ENCODE assay signal across 8 cellular contexts in genomic region chr2:88627856-88628568, GRCh38. TPM values are rescaled to one million over a fixed set of nuclear protein-coding genes. Genes with fewer than 3 reads are reported as not detected.
DNase-seq lines count a peak whose midpoint lies in the region; ATAC-seq and TF ChIP-seq lines count a peak whose summit lies in the region.

No MANE protein-coding gene starts in this region.

- H3K36me3 Mint-ChIP-seq in CD8-positive, alpha-beta memory T cell = peaks cover 0 to 5% (median 0%) of the 10 kb centered on the region in 3 donors

- H3K27me3 ChIP-seq in CD8-positive, alpha-beta memory T cell (ENCODE audit: insufficient read depth, low read length, poor library complexity, severe bottlenecking) = no peaks in the 10 kb centered on the region
- H3K27me3 ChIP-seq in Peyer's patch (no peaks in the 10 kb centered on the region), neuron (ENCODE audit: insufficient read depth, low read length) (no peaks in the 10 kb centered on the region), suprapubic skin (no peaks in the 10 kb centered on the region)

- H2AFZ ChIP-seq in neuron (ENCODE audit: low read depth, low read length) = peak overlapping the region; percentile 57

- H3K4me1 Mint-ChIP-seq in CD8-positive, alpha-beta memory T cell = peaks cover 8 to 10% (median 9%) of the 10 kb centered on the region in 3 donors

- TF ChIP-seq EP300 in suprapubic skin (IDR thresholded peaks at IDR 0.05) = peak; percentile 90

- TF ChIP-seq POLR2A in Peyer's patch (IDR thresholded peaks at IDR 0.05) (peak; percentile 87 to 95), suprapubic skin (IDR thresholded peaks at IDR 0.05) (peak; percentile 84 to 96)

- peak; percentile 51 for ATAC-seq in GM19395 (IDR thresholded peaks at IDR 0.05; ENCODE audit: unreplicated experiment)
- ATAC-seq in HG03469 (IDR thresholded peaks at IDR 0.05; ENCODE audit: unreplicated experiment) = peak; percentile 22

- WGBS in suprapubic skin = 3% methylated on average over 18 of the region's 21 CpGs

- H3K9me3 ChIP-seq in CD8-positive, alpha-beta memory T cell (ENCODE audit: low read length) = no peaks in the 10 kb centered on the region
- H3K9me3 ChIP-seq in Peyer's patch = no peaks in the 10 kb centered on the region
- no peaks in the 10 kb centered on the region for H3K9me3 ChIP-seq in neuron (ENCODE audit: low read length)
- H3K9me3 ChIP-seq in suprapubic skin = no peaks in the 10 kb centered on the region

- H3K27me3 Mint-ChIP-seq in CD8-positive, alpha-beta memory T cell = no peaks in the 10 kb centered on the region

- no peak for TF ChIP-seq CTCF in Peyer's patch (IDR thresholded peaks at IDR 0.05)
- no peak for TF ChIP-seq CTCF in suprapubic skin (IDR thresholded peaks at IDR 0.05)

- peak; percentile 73 to 88 (median 80) for DNase-seq in CD8-positive, alpha-beta memory T cell
- DNase-seq in Peyer's patch (peak; percentile 90 to 96 (median 91)), fibroblast of the conjunctiva (ENCODE audit: low read depth) (peak; percentile 88), suprapubic skin (ENCODE audit: low spot score in 2 of 2) (peak; percentile 97 to 98)
- DNase-seq in activated T-cell treated with anti-CD3 and anti-CD28 coated beads, Interleukin-2, amount 50 U/mL, for 48 hours = peak; percentile 89 to 90

- POLR2A ChIA-PET in CD8-positive, alpha-beta memory T cell (lab: Charles Lee) = interaction anchor here (0.8 to 1.3 kb wide), 2 partner anchors 28 to 64 kb away, joined by 3 to 13 read pairs; partner anchors contain the start of gene RPIA

- H3K36me3 ChIP-seq in CD8-positive, alpha-beta memory T cell (ENCODE audit: insufficient read depth, low read length) = no peaks in the 10 kb centered on the region
- H3K36me3 ChIP-seq in Peyer's patch (no peaks in the 10 kb centered on the region), neuron (ENCODE audit: insufficient read depth, low read length) (no peaks in the 10 kb centered on the region), suprapubic skin (no peaks in the 10 kb centered on the region)

- peak overlapping the region; percentile 98 for H3K27ac ChIP-seq in CD8-positive, alpha-beta memory T cell (ENCODE audit: low read depth, low read length)
- H3K27ac ChIP-seq in Peyer's patch (peak overlapping the region; percentile 97 to 99 (median 98)), suprapubic skin (peak overlapping the region; percentile 97)

- H3K4me3 Mint-ChIP-seq in CD8-positive, alpha-beta memory T cell = no peak overlapping the region

- H3K27ac Mint-ChIP-seq in CD8-positive, alpha-beta memory T cell = no peak overlapping the region

- peak overlapping the region; percentile 97 for H3K4me3 ChIP-seq in CD8-positive, alpha-beta memory T cell (ENCODE audit: low read length)
- H3K4me3 ChIP-seq in Peyer's patch (peak overlapping the region; percentile 46 to 89 (median 82)), neuron (ENCODE audit: low read length) (peak overlapping the region; percentile 66), suprapubic skin (peak overlapping the region; percentile 86)

- no peaks in the 10 kb centered on the region for H3K9me3 Mint-ChIP-seq in CD8-positive, alpha-beta memory T cell

- H3K4me1 ChIP-seq in CD8-positive, alpha-beta memory T cell (ENCODE audit: insufficient read depth, low read length) = peaks cover 33% of the 10 kb centered on the region
- peaks cover 0 to 19% (median 2%) of the 10 kb centered on the region in 4 donors for H3K4me1 ChIP-seq in Peyer's patch
- H3K4me1 ChIP-seq in neuron (ENCODE audit: insufficient read depth, low read length) = peaks cover 22% of the 10 kb centered on the region
- H3K4me1 ChIP-seq in suprapubic skin = peaks cover 38% of the 10 kb centered on the region

- CTCF ChIA-PET in CD8-positive, alpha-beta memory T cell (lab: Charles Lee) = interaction anchor here (1.4 to 1.7 kb wide), 3 partner anchors 42 to 64 kb away, joined by 5 to 7 read pairs (median 5); partner anchors contain the start of gene RPIA

RNA-seq across cellular contexts. Expression of gene EIF2AK3, which starts 0.7 kb away (rescaled TPM):
- 10 to 100 TPM; 13.0 to 15.0 TPM for total RNA-seq in CD8-positive, alpha-beta memory T cell
- polyA plus RNA-seq in CD8-positive, alpha-beta memory T cell = 10.2 TPM
- 10 to 100 TPM; 17.1 to 93.3 (median 18.6) TPM for total RNA-seq in Peyer's patch
- total RNA-seq in suprapubic skin = 10 to 100 TPM; 23.4 to 30.2 (median 23.9) TPM

Comparison
In these comparisons a context has a peak if more than half of its experiments do, and no peak if none do; other contexts are left out.
1. Peak in every context shown above with its lines: DNase-seq, ATAC-seq, H3K4me3 ChIP-seq and H3K27ac ChIP-seq.